In genomic region chr15:52309154-52309548, GRCh38 we compare ENCODE assay signal across 13 cellular contexts.
DNase-seq lines count a peak whose midpoint lies in the region; ATAC-seq and FAIRE-seq lines count a peak whose summit lies in the region.
"Had no signal": no experiment of that assay in that cellular context is flagged by ENCODE, and none has a peak within 500 bp of the region (broad histone marks: within the 10 kb centered on the region; RNA-seq: fewer than 3 reads in every experiment).

No MANE protein-coding gene starts in this region.

- H3K27me3 Mint-ChIP-seq in stimulated activated naive B cell treated with anti-CD40 and anti-IgM and Interleukin-4, amounts not matched to agents 10 μg/mL and 1 μg/mL and 100 μg/mL, for 72 hours, result no peaks in the 10 kb centered on the region

- peaks cover 15 to 17% of the 10 kb centered on the region in 2 donors for H3K4me1 Mint-ChIP-seq in stimulated activated naive B cell treated with anti-CD40 and anti-IgM and Interleukin-4, amounts not matched to agents 10 μg/mL and 1 μg/mL and 100 μg/mL, for 72 hours

- H3K27ac Mint-ChIP-seq in stimulated activated naive B cell treated with anti-CD40 and anti-IgM and Interleukin-4, amounts not matched to agents 10 μg/mL and 1 μg/mL and 100 μg/mL, for 72 hours, result peak overlapping the region; percentile 72

- ATAC-seq in GM19372 (IDR thresholded peaks at IDR 0.05; ENCODE audit: low read depth, unreplicated experiment) (peak; percentile 32), HG02588 (IDR thresholded peaks at IDR 0.05; ENCODE audit: unreplicated experiment) (peak; percentile 53), HG03460 (IDR thresholded peaks at IDR 0.05; ENCODE audit: unreplicated experiment) (peak; percentile 74)
- peak; percentile 84 to 86 for ATAC-seq in stimulated activated naive B cell treated with anti-CD40 and anti-IgM and Interleukin-4, amounts not matched to agents 10 μg/mL and 1 μg/mL and 100 μg/mL, for 72 hours (replicated peaks)

- DNase-seq in stimulated activated naive B cell treated with anti-CD40 and anti-IgM and Interleukin-4, amounts not matched to agents 10 μg/mL and 1 μg/mL and 100 μg/mL, for 72 hours, result peak; percentile 14
- no peak for DNase-seq in NCI-H226
- DNase-seq in NK-92 treated with Interleukin-12 subunit alpha and Interleukin-12 subunit beta, amount 100 ng/mL, for 24 hours (lab: John Stamatoyannopoulos, UW), result no peak
- no peak for DNase-seq in urothelium cell line (ENCODE audit: low spot score)
- DNase-seq: adrenal gland, heart left ventricle, mammary epithelial cell, NCI-H1417, posterior cingulate gyrus, T1000 had no signal

- H3K9me3 Mint-ChIP-seq in stimulated activated naive B cell treated with anti-CD40 and anti-IgM and Interleukin-4, amounts not matched to agents 10 μg/mL and 1 μg/mL and 100 μg/mL, for 72 hours, result no peaks in the 10 kb centered on the region

- H3K36me3 Mint-ChIP-seq in stimulated activated naive B cell treated with anti-CD40 and anti-IgM and Interleukin-4, amounts not matched to agents 10 μg/mL and 1 μg/mL and 100 μg/mL, for 72 hours, result peaks cover 25 to 36% of the 10 kb centered on the region in 2 donors

- H3K4me3 Mint-ChIP-seq in stimulated activated naive B cell treated with anti-CD40 and anti-IgM and Interleukin-4, amounts not matched to agents 10 μg/mL and 1 μg/mL and 100 μg/mL, for 72 hours, result peak overlapping the region in 1 of 2 donors; percentile 46

- no peak for FAIRE-seq in urothelium cell line (lab: Jason Lieb, UNC)

Comparison
In these comparisons a context has a peak if more than half of its experiments do, and no peak if none do; other contexts are left out.
1. ATAC-seq: peak in every context shown above with its lines; median percentile 85 in stimulated activated naive B cell treated with anti-CD40 and anti-IgM and Interleukin-4, amounts not matched to agents 10 μg/mL and 1 μg/mL and 100 μg/mL, for 72 hours; 74 in HG03460; 53 in HG02588; 32 in GM19372.